In the genomic region with DNA sequence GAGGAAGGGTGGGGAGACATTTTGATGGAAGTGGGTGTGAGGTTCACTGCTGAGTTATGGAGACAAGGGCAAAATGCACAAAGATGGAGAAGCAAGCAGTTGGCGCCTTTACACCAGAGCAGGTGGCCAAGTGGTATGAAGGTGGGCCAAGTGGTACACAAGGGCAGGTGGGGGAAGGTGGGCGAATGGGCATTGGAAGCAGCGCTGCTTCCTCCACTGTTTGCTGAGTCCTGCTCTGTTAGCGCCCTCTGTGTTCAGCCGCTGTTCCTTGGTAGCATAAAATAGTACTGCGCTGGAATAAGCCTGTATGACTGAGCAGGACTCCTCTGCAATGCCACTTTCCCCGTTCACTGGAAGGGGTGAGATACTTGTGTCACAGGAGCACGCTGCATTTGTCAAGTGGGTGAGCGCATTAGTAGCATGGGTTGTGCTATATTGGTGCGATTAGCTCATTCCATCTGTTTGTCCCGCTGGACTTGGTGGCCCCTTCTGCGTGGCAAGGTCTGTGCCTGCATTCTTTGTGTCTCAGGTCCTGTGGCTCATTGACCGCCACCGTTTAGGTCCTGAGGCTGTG, we compare ENCODE assay signal across 17 cellular contexts.
DNase-seq lines count a peak whose midpoint lies in the region; ATAC-seq and TF ChIP-seq lines count a peak whose summit lies in the region.
"Had no signal": no experiment of that assay in that cellular context is flagged by ENCODE, and none has a peak within 500 bp of the region (broad histone marks: within the 10 kb centered on the region; RNA-seq: fewer than 3 reads in every experiment).

No MANE protein-coding gene starts in this region.

- intact Hi-C loops in left cardiac atrium (cut with DNase I), result no loop called here

- peak overlapping the region; percentile 73 for H4K8ac ChIP-seq in mesenchymal stem cell (ENCODE audit: low read length)

- 96% methylated on average over 14 of the region's 14 CpGs for WGBS in mesenchymal stem cell
- 84 to 87% methylated on average over 14 of the region's 14 CpGs for WGBS in GM23248 (ENCODE audit: low coverage in 1 of 2, low lambda C conversion rate in 2 of 2, missing lambda C conversion rate in 2 of 2), 2 experiments

- no peaks in the 10 kb centered on the region for H3K9me3 Mint-ChIP-seq in type B pancreatic cell

- no peaks in the 10 kb centered on the region for H3K9me3 ChIP-seq in right atrium auricular region
- H3K9me3 ChIP-seq in mesenchymal stem cell (ENCODE audit: control insufficient read depth, low read length), result peaks cover 10% of the 10 kb centered on the region
- no peaks in the 10 kb centered on the region for H3K9me3 ChIP-seq in GM23248 (ENCODE audit: low read depth)
- H3K9me3 ChIP-seq: BLaER1 had no signal

- no peaks in the 10 kb centered on the region for H3K79me2 ChIP-seq in GM23248 (ENCODE audit: insufficient read depth)

- H4K20me1 ChIP-seq in GM23248 (ENCODE audit: insufficient read depth), result no peaks in the 10 kb centered on the region
- H4K20me1 ChIP-seq: BLaER1 had no signal

- H3K4me1 ChIP-seq in right atrium auricular region, result no peaks in the 10 kb centered on the region
- H3K4me1 ChIP-seq in mesenchymal stem cell (ENCODE audit: control insufficient read depth, insufficient read depth, low read depth, low read length), result no peaks in the 10 kb centered on the region
- peaks cover 10% of the 10 kb centered on the region for H3K4me1 ChIP-seq in GM23248 (ENCODE audit: insufficient read depth)

- peak overlapping the region in 1 of 2 experiments; percentile 23 for H3K14ac ChIP-seq in mesenchymal stem cell (ENCODE audit: low read length in 2 of 2)

- no peak for ATAC-seq in left cardiac atrium
- ATAC-seq: K562, Panc1, Right ventricle myocardium inferior had no signal

- no peaks in the 10 kb centered on the region for H3K79me1 ChIP-seq in mesenchymal stem cell (replicated peaks; ENCODE audit: low read length, poor library complexity, severe bottlenecking)

- H3K4me2 ChIP-seq in mesenchymal stem cell (ENCODE audit: low read length, poor library complexity, severe bottlenecking), result no peak overlapping the region
- no peak overlapping the region for H3K4me2 ChIP-seq in GM23248 (ENCODE audit: unreplicated experiment)
- H3K4me2 ChIP-seq: BLaER1 had no signal

- no peaks in the 10 kb centered on the region for H3F3A ChIP-seq in GM23248 (ENCODE audit: insufficient read depth)

- H3K4me3 Mint-ChIP-seq in type B pancreatic cell, result no peak overlapping the region

- peaks cover 57% of the 10 kb centered on the region for H3K27me3 Mint-ChIP-seq in type B pancreatic cell

- no peak overlapping the region for H3K23ac ChIP-seq in mesenchymal stem cell (ENCODE audit: low read length in 2 of 2)

- H3K18ac ChIP-seq in mesenchymal stem cell (ENCODE audit: low read depth in 1 of 2, low read length in 2 of 2), result no peak overlapping the region

- no peak overlapping the region for H2BK12ac ChIP-seq in mesenchymal stem cell (ENCODE audit: low read length in 2 of 2)

- no peaks in the 10 kb centered on the region for H3K27me3 ChIP-seq in right atrium auricular region
- H3K27me3 ChIP-seq in mesenchymal stem cell (ENCODE audit: control insufficient read depth in 1 of 2, insufficient read depth in 1 of 2, low read length in 2 of 2), result peaks cover 33 to 79% of the 10 kb centered on the region in 2 experiments
- no peaks in the 10 kb centered on the region for H3K27me3 ChIP-seq in GM23248 (replicated peaks; ENCODE audit: insufficient read depth)
- H3K27me3 ChIP-seq: BLaER1 had no signal

- H2AFZ ChIP-seq in mesenchymal stem cell (ENCODE audit: low read depth, low read length), result no peak overlapping the region
- H2AFZ ChIP-seq in GM23248, result no peak overlapping the region

- no peaks in the 10 kb centered on the region for H3K36me3 Mint-ChIP-seq in type B pancreatic cell

- no peak overlapping the region for H3K4ac ChIP-seq in mesenchymal stem cell (ENCODE audit: low read depth in 1 of 2, low read length in 2 of 2)

- H4K91ac ChIP-seq in mesenchymal stem cell (ENCODE audit: low read length), result no peak overlapping the region

- no peak overlapping the region for H3K27ac Mint-ChIP-seq in type B pancreatic cell

- no peak overlapping the region for H3K9ac ChIP-seq in mesenchymal stem cell (ENCODE audit: low read length)
- H3K9ac ChIP-seq in GM23248, result no peak overlapping the region
- H3K9ac ChIP-seq: BLaER1 had no signal

- H3K36me3 ChIP-seq in right atrium auricular region, result no peaks in the 10 kb centered on the region
- H3K36me3 ChIP-seq in mesenchymal stem cell (ENCODE audit: control insufficient read depth in 1 of 2, insufficient read depth in 2 of 2, low read depth in 1 of 2, low read length in 2 of 2), result no peaks in the 10 kb centered on the region
- H3K36me3 ChIP-seq in GM23248 (ENCODE audit: low read depth), result no peaks in the 10 kb centered on the region
- H3K36me3 ChIP-seq: BLaER1 had no signal

- no peak overlapping the region for H2AK5ac ChIP-seq in mesenchymal stem cell (ENCODE audit: low read length, severe bottlenecking)

- no peak overlapping the region for H2BK5ac ChIP-seq in mesenchymal stem cell (ENCODE audit: low read depth, low read length, poor library complexity, severe bottlenecking)

- peak; percentile 25 to 53 for DNase-seq in NCI-H524 (lab: John Stamatoyannopoulos, UW)
- DNase-seq in NCI-H524 treated with DMSO at 0.1 percent for 48 hours (lab: John Stamatoyannopoulos, UW), result no peak
- peak; percentile 16 for DNase-seq in right atrium auricular region (ENCODE audit: low spot score)
- DNase-seq in left cardiac atrium, result no peak
- no peak for DNase-seq in mesenchymal stem cell
- peak; percentile 27 for DNase-seq in type B pancreatic cell (ENCODE audit: extremely low spot score, unreplicated experiment)
- no peak for DNase-seq in NCI-H1105 treated with DMSO at 0.1 percent for 48 hours (lab: John Stamatoyannopoulos, UW)
- no peak for DNase-seq in GM23248
- DNase-seq: GF-D8, MV-4-11, NCI-H1436, NCI-H2029, NCI-H510A treated with DMSO at 0.1 percent for 48 hours had no signal

- H2BK120ac ChIP-seq in mesenchymal stem cell (ENCODE audit: low read depth, low read length), result no peak overlapping the region

- H3K9me2 ChIP-seq in GM23248 (ENCODE audit: insufficient read depth), result no peaks in the 10 kb centered on the region

- H3K4me3 ChIP-seq in right atrium auricular region (no peak overlapping the region), mesenchymal stem cell (ENCODE audit: insufficient read depth in 1 of 2, low read depth in 1 of 2, low read length in 2 of 2) (no peak overlapping the region), GM23248 (no peak overlapping the region)
- H3K4me3 ChIP-seq: BLaER1, K562 had no signal

- TF ChIP-seq CTCF in right atrium auricular region (IDR thresholded peaks at IDR 0.05) (no peak), type B pancreatic cell (conservative IDR thresholded peaks at IDR 0.05) (no peak)

- no peak overlapping the region for H2BK15ac ChIP-seq in mesenchymal stem cell (ENCODE audit: low read depth, poor library complexity, severe bottlenecking)

- in situ Hi-C loops in GM23248 (cut with MboI), result no loop called here

- H3K4me1 Mint-ChIP-seq in type B pancreatic cell (ENCODE audit: unreplicated experiment), result peaks cover 7% of the 10 kb centered on the region

- no peak overlapping the region for H3K27ac ChIP-seq in right atrium auricular region
- H3K27ac ChIP-seq in mesenchymal stem cell (ENCODE audit: low read length, poor library complexity, severe bottlenecking), result no peak overlapping the region
- no peak overlapping the region for H3K27ac ChIP-seq in GM23248
- H3K27ac ChIP-seq: BLaER1 had no signal

Comparison
In these comparisons a context has a peak if more than half of its experiments do, and no peak if none do; other contexts are left out.
1. DNase-seq: peak in NCI-H524 (2 of 2), right atrium auricular region (single experiment) and type B pancreatic cell (single experiment); none in NCI-H524 treated with DMSO at 0.1 percent for 48 hours (single experiment), left cardiac atrium (single experiment), mesenchymal stem cell (single experiment), NCI-H1105 treated with DMSO at 0.1 percent for 48 hours (single experiment) and GM23248 (single experiment).